ENCODE assay signal across 13 cellular contexts in the genomic region with DNA sequence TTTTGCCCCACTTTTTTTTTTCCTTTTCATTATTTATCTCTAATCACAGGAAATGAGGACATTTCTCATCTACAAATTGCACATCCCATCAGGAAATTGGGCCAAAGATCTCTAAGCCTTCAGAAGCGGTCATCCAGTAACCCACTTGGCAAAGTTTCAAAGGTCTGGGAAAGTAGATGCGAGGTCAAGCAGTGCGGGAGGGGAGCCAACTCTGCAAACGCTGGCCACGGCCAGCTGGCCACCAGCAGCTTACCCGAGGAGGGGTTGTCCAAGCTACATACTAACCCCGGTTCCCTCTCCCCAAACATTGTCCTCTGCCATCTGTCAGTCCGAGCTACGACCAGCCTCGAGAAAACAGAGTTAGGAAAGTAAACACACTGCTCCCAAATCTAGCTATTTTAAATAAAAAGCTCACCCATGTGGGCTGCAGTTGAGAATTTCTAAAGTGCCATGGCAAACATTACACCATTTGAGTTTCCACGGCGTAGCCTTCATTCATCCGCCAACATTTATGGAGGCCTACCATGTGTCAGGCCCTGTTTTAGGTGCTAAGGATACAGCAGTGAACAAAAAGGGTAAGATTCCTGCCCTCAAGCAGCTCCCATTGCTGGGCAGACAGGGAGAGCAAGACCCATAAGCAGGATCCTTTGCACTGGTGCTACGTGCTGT. TPM values are rescaled to one million over a fixed set of nuclear protein-coding genes. Genes with fewer than 3 reads are reported as not detected.
A peak's percentile ranks its signal among the peaks of the same experiment; 100 is the strongest.
DNase-seq lines count a peak whose midpoint lies in the region; ATAC-seq, FAIRE-seq and TF ChIP-seq lines count a peak whose summit lies in the region.
"Had no signal": no experiment of that assay in that cellular context is flagged by ENCODE, and none has a peak within 500 bp of the region (broad histone marks: within the 10 kb centered on the region; RNA-seq: fewer than 3 reads in every experiment).

No MANE protein-coding gene starts in this region.

- no peak for TF ChIP-seq POLR2A in GM12891 (IDR thresholded peaks at IDR 0.05; ENCODE audit: low read depth, low read length)

- no peak for ATAC-seq in activated naive CD8-positive, alpha-beta T cell treated with anti-CD3 and anti-CD28 coated beads, Interleukin-2, amount 10 ng/mL, durations not matched to agents 7 days and 5 days (ENCODE audit: low read depth)
- ATAC-seq in left lung = peak; percentile 50

- H3K36me3 ChIP-seq in left lung (no peaks in the 10 kb centered on the region), small intestine (ENCODE audit: control insufficient read depth in 2 of 2, insufficient read depth in 2 of 2, low read length in 2 of 2) (no peaks in the 10 kb centered on the region), H7 (replicated peaks; ENCODE audit: control insufficient read depth, insufficient read depth, low read length) (no peaks in the 10 kb centered on the region)

- H3K4me3 Mint-ChIP-seq in activated naive CD8-positive, alpha-beta T cell treated with anti-CD3 and anti-CD28 coated beads, Interleukin-2, amount 10 ng/mL, durations not matched to agents 7 days and 5 days = no peak overlapping the region
- H3K4me3 Mint-ChIP-seq: activated naive CD4-positive, alpha-beta T cell treated with anti-CD3 and anti-CD28 coated beads, Interleukin-2, amount 50 U/mL, for 24 hours had no signal

- no peak for DNase-seq in GM12891 (ENCODE audit: insufficient read length, low spot score)
- DNase-seq in activated naive CD8-positive, alpha-beta T cell treated with anti-CD3 and anti-CD28 coated beads, Interleukin-2, amount 10 ng/mL, durations not matched to agents 7 days and 5 days = no peak
- no peak for DNase-seq in left lung
- no peak for DNase-seq in small intestine
- DNase-seq in H7 = no peak
- no peak for DNase-seq in NCI-H1417 treated with DMSO at 0.1 percent for 48 hours (lab: John Stamatoyannopoulos, UW)
- DNase-seq in T-helper 1 cell = no peak
- DNase-seq in NCI-H446 treated with DMSO at 0.1 percent for 48 hours (lab: John Stamatoyannopoulos, UW) = no peak
- DNase-seq: activated CD4-positive, alpha-beta T cell treated with anti-CD3 and anti-CD28 coated beads, Interleukin-2, amount 50 U/mL, for 48 hours; NCI-H524 had no signal

- H3K36me3 Mint-ChIP-seq in activated naive CD8-positive, alpha-beta T cell treated with anti-CD3 and anti-CD28 coated beads, Interleukin-2, amount 10 ng/mL, durations not matched to agents 7 days and 5 days = no peaks in the 10 kb centered on the region
- H3K36me3 Mint-ChIP-seq: activated naive CD4-positive, alpha-beta T cell treated with anti-CD3 and anti-CD28 coated beads, Interleukin-2, amount 50 U/mL, for 24 hours had no signal

- H3K9me3 ChIP-seq in left lung (no peaks in the 10 kb centered on the region), small intestine (ENCODE audit: control insufficient read depth, low read depth) (no peaks in the 10 kb centered on the region)

- H3K27ac ChIP-seq in left lung (peak overlapping the region in 1 of 2 donors; percentile 79), small intestine (ENCODE audit: low read depth in 1 of 2, low read length in 1 of 2) (peak overlapping the region; percentile 6 to 86)
- H3K27ac ChIP-seq: SK-N-MC had no signal

- H3K27me3 ChIP-seq in left lung (no peaks in the 10 kb centered on the region), small intestine (ENCODE audit: control insufficient read depth in 2 of 2, insufficient read depth in 2 of 2, low read length in 2 of 2) (no peaks in the 10 kb centered on the region), H7 (ENCODE audit: control insufficient read depth, insufficient read depth, low read length) (no peaks in the 10 kb centered on the region)

- TF ChIP-seq CTCF in left lung (IDR thresholded peaks at IDR 0.05) = no peak

- peaks cover 15 to 79% of the 10 kb centered on the region in 2 donors for H3K4me1 ChIP-seq in left lung
- peaks cover 0 to 12% of the 10 kb centered on the region in 2 donors for H3K4me1 ChIP-seq in small intestine (ENCODE audit: control insufficient read depth in 2 of 2, insufficient read depth in 1 of 2, low read depth in 1 of 2, low read length in 1 of 2)

- WGBS in small intestine, 3 donors = 44 to 57% (median 57%) methylated on average over 14 of the region's 14 CpGs

- peaks cover 16% of the 10 kb centered on the region for H3K27me3 Mint-ChIP-seq in activated naive CD8-positive, alpha-beta T cell treated with anti-CD3 and anti-CD28 coated beads, Interleukin-2, amount 10 ng/mL, durations not matched to agents 7 days and 5 days
- H3K27me3 Mint-ChIP-seq: activated naive CD4-positive, alpha-beta T cell treated with anti-CD3 and anti-CD28 coated beads, Interleukin-2, amount 50 U/mL, for 24 hours had no signal

- no peak overlapping the region for H3K4me3 ChIP-seq in left lung
- H3K4me3 ChIP-seq in small intestine (ENCODE audit: low read depth in 1 of 2, low read length in 2 of 2) = no peak overlapping the region
- no peak overlapping the region for H3K4me3 ChIP-seq in H7 (ENCODE audit: insufficient read depth, low read depth, low read length)
- H3K4me3 ChIP-seq: SK-N-MC had no signal

- POLR2A ChIA-PET in activated naive CD8-positive, alpha-beta T cell treated with anti-CD3 and anti-CD28 coated beads, Interleukin-2, amount 10 ng/mL, durations not matched to agents 7 days and 5 days (lab: Charles Lee) = interaction anchor here (0.6 kb wide), 1 partner anchor 16 kb away, joined by 7 read pairs; no protein-coding TSS in a partner anchor

- peak overlapping the region; percentile 35 for H3K27ac Mint-ChIP-seq in activated naive CD8-positive, alpha-beta T cell treated with anti-CD3 and anti-CD28 coated beads, Interleukin-2, amount 10 ng/mL, durations not matched to agents 7 days and 5 days
- H3K27ac Mint-ChIP-seq: activated naive CD4-positive, alpha-beta T cell treated with anti-CD3 and anti-CD28 coated beads, Interleukin-2, amount 50 U/mL, for 24 hours had no signal

- no peaks in the 10 kb centered on the region for H3K9me3 Mint-ChIP-seq in activated naive CD8-positive, alpha-beta T cell treated with anti-CD3 and anti-CD28 coated beads, Interleukin-2, amount 10 ng/mL, durations not matched to agents 7 days and 5 days
- H3K9me3 Mint-ChIP-seq: activated naive CD4-positive, alpha-beta T cell treated with anti-CD3 and anti-CD28 coated beads, Interleukin-2, amount 50 U/mL, for 24 hours had no signal

- intact Hi-C loops in left lung (cut with DNase I) = loop anchor here in 1 of 2 donors (10.0 kb wide), 1 partner anchor 105 kb away; the partner anchor contains the start of gene FFAR3

- peaks cover 28% of the 10 kb centered on the region for H3K4me1 Mint-ChIP-seq in activated naive CD8-positive, alpha-beta T cell treated with anti-CD3 and anti-CD28 coated beads, Interleukin-2, amount 10 ng/mL, durations not matched to agents 7 days and 5 days

- FAIRE-seq in GM12891 (lab: Jason Lieb, UNC) (peak; percentile 78), small intestine (lab: Jason Lieb, UNC) (no peak)

TF ChIP-seq in GM12891, 5 proteins besides CTCF, POLR2A, EP300 and RAD21:
- TF ChIP-seq TAF1 (IDR thresholded peaks at IDR 0.05; ENCODE audit: low read depth, low read length) (no peak), PAX5 (IDR thresholded peaks at IDR 0.05; ENCODE audit: insufficient read depth, low read length, severe bottlenecking) (no peak), SPI1 (IDR thresholded peaks at IDR 0.05; ENCODE audit: low read depth, low read length) (no peak)

RNA-seq across cellular contexts. Expression of gene FFAR2, which starts 11.5 kb away (rescaled TPM):
- 24.9 TPM for polyA plus RNA-seq in GM12891 (2012; ENCODE audit: low read depth, missing spikeins)
- total RNA-seq in activated naive CD8-positive, alpha-beta T cell treated with anti-CD3 and anti-CD28 coated beads, Interleukin-2, amount 10 ng/mL, durations not matched to agents 7 days and 5 days = not detected
- total RNA-seq in left lung = 10 to 100 TPM in 1 of 2 donors, under 1 TPM in 1; 0.85 to 26.6 TPM
- under 1 TPM; 0.54 to 0.95 (median 0.67) TPM for polyA plus RNA-seq in small intestine
- not detected in 2 replicates for total RNA-seq in H7 (2014; rRNA removed; shearing (Covaris generic))
- total RNA-seq: osteocyte had no signal

RNA-seq across cellular contexts. Expression of gene KRTDAP, which starts 30.7 kb away (rescaled TPM):
- not detected for polyA plus RNA-seq in GM12891 (2012; ENCODE audit: low read depth, missing spikeins)
- not detected for total RNA-seq in activated naive CD8-positive, alpha-beta T cell treated with anti-CD3 and anti-CD28 coated beads, Interleukin-2, amount 10 ng/mL, durations not matched to agents 7 days and 5 days
- total RNA-seq in left lung = not detected
- not detected for polyA plus RNA-seq in small intestine
- total RNA-seq in H7 (2014; rRNA removed; shearing (Covaris generic)) = 0.44 and 0.52 TPM in 2 replicates
- total RNA-seq: osteocyte had no signal

RNA-seq across cellular contexts. Expression of gene DMKN, which starts 53.9 kb away (rescaled TPM):
- polyA plus RNA-seq in GM12891 (2012; ENCODE audit: low read depth, missing spikeins) = 97.6 TPM
- 1 to 10 TPM; 2.5 to 3.5 TPM for total RNA-seq in activated naive CD8-positive, alpha-beta T cell treated with anti-CD3 and anti-CD28 coated beads, Interleukin-2, amount 10 ng/mL, durations not matched to agents 7 days and 5 days
- 100 to 1,000 TPM; 104 to 136 TPM for total RNA-seq in left lung
- 1 to 10 TPM in 2 of 3 donors, not detected in 1; 4.7 to 7.6 TPM for polyA plus RNA-seq in small intestine
- 179 and 182 TPM in 2 replicates for total RNA-seq in H7 (2014; rRNA removed; shearing (Covaris generic))
- total RNA-seq: osteocyte had no signal

Comparison
In these comparisons a context has a peak if more than half of its experiments do, and no peak if none do; other contexts are left out.
1. RNA of gene DMKN, which starts 53.9 kb away (total RNA-seq): 179 to 182 TPM in H7 and 104 to 136 TPM in left lung; 2.5 to 3.5 TPM in activated naive CD8-positive, alpha-beta T cell treated with anti-CD3 and anti-CD28 coated beads, Interleukin-2, amount 10 ng/mL, durations not matched to agents 7 days and 5 days; every median in the first group is over 10 times any median in the second.